ENCODE assay signal across 12 cellular contexts in genomic region chr21:45304161-45304830, GRCh38. TPM values are rescaled to one million over a fixed set of nuclear protein-coding genes. Genes with fewer than 3 reads are reported as not detected.
DNase-seq lines count a peak whose midpoint lies in the region; ATAC-seq and TF ChIP-seq lines count a peak whose summit lies in the region.
"Had no signal": no experiment of that assay in that cellular context is flagged by ENCODE, and none has a peak within 500 bp of the region (broad histone marks: within the 10 kb centered on the region; RNA-seq: fewer than 3 reads in every experiment).

No MANE protein-coding gene starts in this region.

- TF ChIP-seq POLR2A in spleen (IDR thresholded peaks at IDR 0.05), result no peak

- H3K4me1 Mint-ChIP-seq in activated naive CD8-positive, alpha-beta T cell (ENCODE audit: low read depth), result peaks cover 18% of the 10 kb centered on the region

- H3K4me3 Mint-ChIP-seq in activated naive CD8-positive, alpha-beta T cell, result no peak overlapping the region
- H3K4me3 Mint-ChIP-seq: activated CD8-positive, alpha-beta T cell treated with anti-CD3 and anti-CD28 coated beads for 36 hours had no signal

- intact Hi-C loops in left colon (cut with DNase I, micrococcal nuclease) (no loop called here), spleen (cut with DNase I; ENCODE audit: low total_unique reads) (no loop called here)

- H3K27ac ChIP-seq in spleen, result peak overlapping the region in 2 of 8 donors; percentile 81 to 83
- H3K27ac ChIP-seq: SK-N-MC had no signal

- ATAC-seq in left colon (no peak), HG03159 (IDR thresholded peaks at IDR 0.05; ENCODE audit: unreplicated experiment) (no peak)

- peak overlapping the region; percentile 37 for H3K27ac Mint-ChIP-seq in activated naive CD8-positive, alpha-beta T cell
- H3K27ac Mint-ChIP-seq: activated CD8-positive, alpha-beta T cell treated with anti-CD3 and anti-CD28 coated beads for 36 hours had no signal

- peak; percentile 12 for DNase-seq in activated T-cell treated with anti-CD3 and anti-CD28 coated beads, Interleukin-2, amount 50 U/mL, for 1 hour
- no peak for DNase-seq in activated T-cell treated with anti-CD3 and anti-CD28 coated beads, Interleukin-2, amount 50 U/mL, for 48 hours
- DNase-seq in left colon, result peak; percentile 2 to 21
- peak; percentile 58 for DNase-seq in spleen
- DNase-seq in RKO (ENCODE audit: low spot score), result no peak
- DNase-seq in iPS-NIHi11 (ENCODE audit: low spot score), result no peak
- DNase-seq: NCI-H1694, NCI-H446 treated with DMSO at 0.1 percent for 48 hours had no signal

- H3K36me3 Mint-ChIP-seq in activated naive CD8-positive, alpha-beta T cell, result no peaks in the 10 kb centered on the region

- H3K9me3 Mint-ChIP-seq in activated naive CD8-positive, alpha-beta T cell (ENCODE audit: low read depth), result no peaks in the 10 kb centered on the region
- H3K9me3 Mint-ChIP-seq: activated CD8-positive, alpha-beta T cell treated with anti-CD3 and anti-CD28 coated beads for 36 hours had no signal

- H3K27me3 Mint-ChIP-seq in activated naive CD8-positive, alpha-beta T cell, result no peaks in the 10 kb centered on the region
- H3K27me3 Mint-ChIP-seq: activated CD8-positive, alpha-beta T cell treated with anti-CD3 and anti-CD28 coated beads for 36 hours had no signal

- no peak overlapping the region for H3K4me3 ChIP-seq in spleen
- H3K4me3 ChIP-seq: SK-N-MC had no signal

- TF ChIP-seq CTCF in spleen (IDR thresholded peaks at IDR 0.05 in 8 of 11, conservative IDR thresholded peaks at IDR 0.05 in 3 of 11), result no peak

- no peaks in the 10 kb centered on the region for H3K9me3 ChIP-seq in spleen

- H3K36me3 ChIP-seq in spleen, result no peaks in the 10 kb centered on the region

- 83 to 92% (median 87%) methylated on average over 9 to 11 of the region's 11 CpGs for WGBS in spleen, 5 donors

- peaks cover 10 to 77% (median 45%) of the 10 kb centered on the region in 6 donors for H3K4me1 ChIP-seq in spleen

- peaks cover 0 to 14% (median 0%) of the 10 kb centered on the region in 7 donors for H3K27me3 ChIP-seq in spleen (replicated peaks in 1 of 7)

RNA-seq across cellular contexts. Expression of gene POFUT2, which starts 16.6 kb away (rescaled TPM):
- total RNA-seq in left colon (10 to 100 TPM; 21.7 to 26.1 TPM), spleen (10 to 100 TPM; 24.1 to 37.0 (median 28.8) TPM)
- 10 to 100 TPM; 10.5 to 23.2 (median 19.3) TPM for polyA plus RNA-seq in spleen

Comparison
In these comparisons a context has a peak if more than half of its experiments do, and no peak if none do; other contexts are left out.
1. DNase-seq: peak in activated T-cell treated with anti-CD3 and anti-CD28 coated beads, Interleukin-2, amount 50 U/mL, for 1 hour (single experiment), left colon (2 of 2) and spleen (single experiment); none in activated T-cell treated with anti-CD3 and anti-CD28 coated beads, Interleukin-2, amount 50 U/mL, for 48 hours (0 of 2), RKO (single experiment) and iPS-NIHi11 (single experiment).